Comparison of ENCODE assay signal across 19 cellular contexts in the genomic region with DNA sequence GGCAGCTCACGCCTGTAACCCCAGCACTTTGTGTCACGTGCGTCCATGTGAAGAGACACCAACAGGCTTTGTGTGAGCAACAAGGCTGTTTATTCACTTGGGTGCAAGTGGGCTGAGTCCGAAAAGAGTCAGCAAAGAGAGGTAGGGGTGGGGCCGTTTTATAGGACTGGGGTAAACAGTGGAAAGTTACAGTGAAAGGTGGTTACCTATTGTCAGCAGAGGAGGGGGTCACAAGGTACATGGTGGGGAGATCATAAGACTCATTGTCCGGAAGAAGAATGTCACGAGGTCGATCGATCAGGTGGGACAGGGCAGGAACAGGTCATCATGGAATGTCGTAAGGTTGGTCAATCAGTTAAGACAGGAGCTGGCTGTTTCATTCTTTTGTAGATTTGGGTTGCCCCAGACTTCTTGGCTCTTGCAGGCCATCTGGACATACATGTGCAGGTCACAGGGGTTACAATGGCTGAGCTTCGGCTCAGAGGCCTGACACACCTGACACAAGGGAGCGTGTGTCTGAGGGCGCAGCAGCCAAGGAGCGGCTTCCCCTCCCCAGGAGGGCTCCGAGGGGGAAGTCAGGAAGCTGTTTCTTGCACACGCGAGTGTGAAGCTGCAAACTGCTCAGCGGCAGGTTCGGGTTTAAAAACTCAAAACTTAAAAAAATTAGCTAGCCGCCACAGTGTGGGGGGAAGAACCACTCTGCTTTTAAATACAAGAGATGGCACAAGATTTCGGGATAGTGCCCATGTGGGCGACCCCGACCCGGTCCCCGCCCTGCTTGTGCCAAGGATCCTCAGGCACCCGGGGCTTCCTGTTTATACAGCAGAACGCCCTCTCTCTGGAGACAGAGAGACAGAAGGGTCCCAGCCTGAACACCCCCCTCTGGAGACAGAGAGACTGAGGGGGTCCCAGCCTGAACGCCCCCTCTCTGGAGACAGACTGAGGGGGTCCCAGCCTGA. TPM values are rescaled to one million over a fixed set of nuclear protein-coding genes. Genes with fewer than 3 reads are reported as not detected.
DNase-seq lines count a peak whose midpoint lies in the region; ATAC-seq, FAIRE-seq and TF ChIP-seq lines count a peak whose summit lies in the region.
"Had no signal": no experiment of that assay in that cellular context is flagged by ENCODE, and none has a peak within 500 bp of the region (broad histone marks: within the 10 kb centered on the region; RNA-seq: fewer than 3 reads in every experiment).

No MANE protein-coding gene starts in this region.

- POLR2A ChIA-PET in A549 (lab: Yijun Ruan, JAX), result no interaction called here

- H3K4me3 ChIP-seq in A549, result no peak overlapping the region
- H3K4me3 ChIP-seq in colonic mucosa, result no peak overlapping the region
- H3K4me3 ChIP-seq: PC-9, stomach had no signal

- ATAC-seq in A549 (no peak), GM21381 (IDR thresholded peaks at IDR 0.05; ENCODE audit: unreplicated experiment) (no peak)

- H3K9me3 ChIP-seq in A549, result no peaks in the 10 kb centered on the region
- no peaks in the 10 kb centered on the region for H3K9me3 ChIP-seq in colonic mucosa
- H3K9me3 ChIP-seq: stomach had no signal

- no peak for TF ChIP-seq POLR2A in A549 (IDR thresholded peaks at IDR 0.05; ENCODE audit: low read length)

- H3K4me1 ChIP-seq in A549, result peaks cover 15% of the 10 kb centered on the region
- H3K4me1 ChIP-seq in colonic mucosa, result no peaks in the 10 kb centered on the region

- TF ChIP-seq CTCF in A549 (IDR thresholded peaks at IDR 0.05), result no peak
- TF ChIP-seq CTCF in colonic mucosa (IDR thresholded peaks at IDR 0.05), result no peak

- CTCF ChIA-PET in A549 (lab: Yijun Ruan, JAX), result interaction anchor here (0.9 to 5.3 kb wide), 8 partner anchors 10 to 316 kb away, joined by 4 to 32 read pairs (median 6); no protein-coding TSS in a partner anchor

- H3K4me2 ChIP-seq in A549, result 0 out of 3 replicates have a peak overlapping the region, but pooled peaks have one; percentile 9
- H3K4me2 ChIP-seq: PC-9 had no signal

- H3K9ac ChIP-seq in colonic mucosa (ENCODE audit: low read depth in 2 of 2, low read length in 2 of 2), result no peak overlapping the region

- 64% methylated on average over 27 of the region's 28 CpGs for WGBS in A549 (ENCODE audit: missing lambda C conversion rate)

- intact Hi-C loops in colonic mucosa (cut with DNase I), result no loop called here

- no peak for TF ChIP-seq EP300 in A549 (IDR thresholded peaks at IDR 0.05)

- H3K27ac ChIP-seq in A549, result no peak overlapping the region; a peak in 1 of 6 replicates
- H3K27ac ChIP-seq in colonic mucosa, result no peak overlapping the region
- H3K27ac ChIP-seq: PC-9, stomach had no signal

- DNase-seq in A549 (ENCODE audit: low read depth in 1 of 2, low spot score in 1 of 2) (no peak), HT-29 (ENCODE audit: low spot score) (peak; percentile 55), colonic mucosa (peak; percentile 76)
- DNase-seq in stimulated activated CD4-positive, alpha-beta T cell treated with anti-CD3 and anti-CD28 coated beads, Interleukin-2, amount 100 ng/mL, for 48 hours, result no peak
- DNase-seq in effector CD8-positive, alpha-beta T cell (lab: John Stamatoyannopoulos, UW), result no peak
- DNase-seq: activated B cell treated with CpG ODN at 0.5 μM for 24 hours, amniotic stem cell, GF-D8, H7, naive B cell, NCI-H2081 treated with DMSO at 0.1 percent for 48 hours, NCI-H69, PC-9, stomach had no signal

- no peaks in the 10 kb centered on the region for H3K36me3 ChIP-seq in colonic mucosa
- H3K36me3 ChIP-seq: stomach had no signal

- H3K27me3 ChIP-seq in colonic mucosa, result no peaks in the 10 kb centered on the region

- FAIRE-seq in A549 (lab: Jason Lieb, UNC), result no peak
- FAIRE-seq: frontal cortex had no signal

- no peak for TF ChIP-seq RAD21 in A549 (conservative IDR thresholded peaks at IDR 0.05 in 1 of 2, IDR thresholded peaks at IDR 0.05 in 1 of 2)

TF ChIP-seq in A549, 52 proteins besides CTCF, POLR2A, EP300 and RAD21:
- TF ChIP-seq CBX2 (IDR thresholded peaks at IDR 0.05; ENCODE audit: borderline replicate concordance, low read depth), result no peak
- TF ChIP-seq CEBPB (IDR thresholded peaks at IDR 0.05), result no peak
- 0 out of 2 replicates have a peak, but pooled peaks have one; percentile 27 for TF ChIP-seq HEYL (CRISPR knock-in tag; IDR thresholded peaks at IDR 0.05)

RNA-seq across cellular contexts. Expression of a gene that starts 12.4 kb away (rescaled TPM):
- polyA plus RNA-seq in A549 (2011; rRNA removed) (0.32 and 0.43 TPM in 2 replicates), A549 (2017; fragmentation: RNase III; extraction: RNeasy Plus Mini Kit Qiagen cat#74134 plus additional on column Dnase treatment) (0.50 to 0.66 TPM (median 0.55 TPM) in 3 replicates)
- 0.74 and 0.80 TPM in 2 replicates for polyA plus RNA-seq in A549 (2012; cell fraction: cytosol; rRNA removed)
- 0.55 and 0.59 TPM in 2 replicates for polyA plus RNA-seq in A549 (2012; cell fraction: nucleus; rRNA removed)
- 0.44 and 0.58 TPM in 2 replicates for polyA minus RNA-seq in A549 (2011; rRNA and poly(A)+ RNA removed)
- total RNA-seq in HT-29 (2014; rRNA removed; shearing (Covaris generic)), result 0.10 and 1.1 TPM in 2 replicates
- total RNA-seq in colonic mucosa, result not detected
- total RNA-seq: activated B cell treated with CpG ODN at 0.5 μM for 24 hours, cerebellum, frontal cortex, lower leg skin, MCF 10A, stomach had no signal
- polyA plus RNA-seq: stomach had no signal

RNA-seq across cellular contexts. Expression of a gene that starts 13.1 kb away (rescaled TPM):
- polyA plus RNA-seq in A549 (2011; rRNA removed), result 0.22 and 0.58 TPM in 2 replicates
- polyA plus RNA-seq in A549 (2012; cell fraction: cytosol; rRNA removed), result 0.31 and 0.52 TPM in 2 replicates
- 0.58 and 0.83 TPM in 2 replicates for polyA plus RNA-seq in A549 (2012; cell fraction: nucleus; rRNA removed)
- 1.5 to 2.5 TPM (median 2.0 TPM) in 3 replicates for polyA plus RNA-seq in A549 (2017; fragmentation: RNase III; extraction: RNeasy Plus Mini Kit Qiagen cat#74134 plus additional on column Dnase treatment)
- polyA minus RNA-seq in A549 (2011; rRNA and poly(A)+ RNA removed), result not detected in 2 replicates
- 2.9 and 3.2 TPM in 2 replicates for total RNA-seq in HT-29 (2014; rRNA removed; shearing (Covaris generic))
- total RNA-seq in colonic mucosa, result 10 to 100 TPM; 29.1 to 76.3 TPM
- total RNA-seq: activated B cell treated with CpG ODN at 0.5 μM for 24 hours had no signal

RNA-seq across cellular contexts. Expression of a gene that starts 24.9 kb away (rescaled TPM):
- polyA plus RNA-seq in A549 (2011; rRNA removed), result not detected in 2 replicates
- not detected in 2 replicates for polyA plus RNA-seq in A549 (2012; cell fraction: cytosol; rRNA removed)
- 0.06 and 0.11 TPM in 2 replicates for polyA plus RNA-seq in A549 (2012; cell fraction: nucleus; rRNA removed)
- polyA plus RNA-seq in A549 (2017; fragmentation: RNase III; extraction: RNeasy Plus Mini Kit Qiagen cat#74134 plus additional on column Dnase treatment), result not detected in 3 replicates
- polyA minus RNA-seq in A549 (2011; rRNA and poly(A)+ RNA removed), result not detected in 2 replicates
- total RNA-seq in HT-29 (2014; rRNA removed; shearing (Covaris generic)), result not detected in 2 replicates
- total RNA-seq in colonic mucosa, result not detected
- total RNA-seq: activated B cell treated with CpG ODN at 0.5 μM for 24 hours, cerebellum, frontal cortex, H7, lower leg skin, MCF 10A, PC-9, stomach had no signal
- polyA plus RNA-seq: stomach had no signal

RNA-seq across cellular contexts. Expression of a gene that starts 29.2 kb away (rescaled TPM):
- not detected in 2 replicates for polyA plus RNA-seq in A549 (2011; rRNA removed)
- polyA plus RNA-seq in A549 (2012; cell fraction: cytosol; rRNA removed), result not detected in 2 replicates
- 0.07 TPM in 1 of 2 replicates, not detected in the other for polyA plus RNA-seq in A549 (2012; cell fraction: nucleus; rRNA removed)
- not detected in 3 replicates for polyA plus RNA-seq in A549 (2017; fragmentation: RNase III; extraction: RNeasy Plus Mini Kit Qiagen cat#74134 plus additional on column Dnase treatment)
- polyA minus RNA-seq in A549 (2011; rRNA and poly(A)+ RNA removed), result not detected in 2 replicates
- not detected in 2 replicates for total RNA-seq in HT-29 (2014; rRNA removed; shearing (Covaris generic))
- 1 to 10 TPM; 4.2 to 5.0 TPM for total RNA-seq in colonic mucosa
- total RNA-seq: cerebellum, frontal cortex had no signal

Comparison
In these comparisons a context has a peak if more than half of its experiments do, and no peak if none do; other contexts are left out.
1. DNase-seq: peak in HT-29 (single experiment) and colonic mucosa (single experiment); none in A549 (0 of 2), stimulated activated CD4-positive, alpha-beta T cell treated with anti-CD3 and anti-CD28 coated beads, Interleukin-2, amount 100 ng/mL, for 48 hours (0 of 2) and effector CD8-positive, alpha-beta T cell (single experiment).